ENCODE assay signal across 25 cellular contexts in the genomic region with DNA sequence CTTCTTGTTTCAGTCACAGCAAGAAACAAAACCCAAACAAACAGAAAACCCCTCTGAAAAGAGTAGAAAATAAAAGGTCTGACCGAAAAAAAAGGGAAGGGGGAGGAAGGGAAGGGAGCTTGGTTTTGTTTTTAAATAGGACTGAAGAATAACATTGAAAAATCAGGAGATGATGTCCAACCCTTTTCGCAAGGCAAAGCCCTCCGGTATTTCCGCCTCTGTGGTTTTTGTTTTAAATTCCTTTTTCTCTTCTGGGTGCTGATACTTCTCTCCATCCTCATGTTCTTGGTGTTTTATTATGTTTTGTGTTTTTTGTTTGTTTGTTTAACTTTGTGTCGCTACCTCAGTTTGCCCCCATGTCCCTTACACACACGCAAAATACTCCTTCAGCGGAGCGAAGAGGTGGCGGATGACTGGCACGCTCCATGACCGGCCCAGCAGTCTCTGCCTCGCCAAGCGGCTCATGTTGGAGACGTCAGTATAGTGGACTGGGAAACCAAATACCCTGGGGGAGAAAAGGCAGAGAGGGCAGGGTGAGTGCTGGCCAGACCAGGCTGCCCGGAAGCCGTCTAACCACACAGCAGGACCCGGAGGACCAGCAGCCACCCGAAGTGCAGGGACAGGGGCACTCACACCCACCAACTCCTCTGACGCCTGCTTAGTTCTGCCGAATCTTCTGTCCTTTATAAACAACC.
DNase-seq lines count a peak whose midpoint lies in the region; ATAC-seq, FAIRE-seq and TF ChIP-seq lines count a peak whose summit lies in the region.
"Had no signal": no experiment of that assay in that cellular context is flagged by ENCODE, and none has a peak within 500 bp of the region (broad histone marks: within the 10 kb centered on the region; RNA-seq: fewer than 3 reads in every experiment).

No MANE protein-coding gene starts in this region.

- DNase-seq in activated naive CD4-positive, alpha-beta T cell treated with anti-CD3 and anti-CD28 coated beads, Interleukin-2, amount 50 U/mL, for 72 hours (ENCODE audit: low spot score in 2 of 2): no peak
- DNase-seq in activated naive CD4-positive, alpha-beta T cell treated with anti-CD3 and anti-CD28 coated beads, Interleukin-2, amount 50 U/mL, for 16 hours: no peak
- DNase-seq in GM12878 (ENCODE audit: low read depth, low spot score) (no peak), stromal cell of bone marrow (ENCODE audit: low read depth) (peak; percentile 38), mesenteric fat pad (ENCODE audit: low spot score) (no peak), RKO (ENCODE audit: low spot score) (no peak)
- DNase-seq: activated CD4-positive, alpha-beta T cell treated with anti-CD3 and anti-CD28 coated beads for 48 hours; activated CD8-positive, alpha-beta memory T cell treated with anti-CD3 and anti-CD28 coated beads for 24 hours; activated naive CD4-positive, alpha-beta T cell treated with anti-CD3 and anti-CD28 coated beads for 36 hours; activated T-cell treated with anti-CD3 and anti-CD28 coated beads, Interleukin-2, amount 50 U/mL, for 1 hour; cerebellar nuclear complex; effector memory CD4-positive, alpha-beta T cell; IMR-90; left colon; NCI-H1694; NCI-H510A; stimulated activated naive CD8-positive, alpha-beta T cell treated with anti-CD3 and anti-CD28 coated beads, Interleukin-15, amount 100 ng/mL, for 72 hours had no signal

- RAD21 ChIA-PET in GM12878 (lab: Charles Lee; ENCODE audit: unreplicated experiment): no interaction called here

- no peaks in the 10 kb centered on the region for H4K20me1 ChIP-seq in GM12878 (ENCODE audit: control insufficient read depth, insufficient read depth)

- ATAC-seq in activated naive CD4-positive, alpha-beta T cell treated with anti-CD3 and anti-CD28 coated beads, Interleukin-2, amount 50 U/mL, for 72 hours: no peak
- ATAC-seq in GM12878: no peak
- no peak for ATAC-seq in GM18858 (IDR thresholded peaks at IDR 0.05; ENCODE audit: unreplicated experiment)
- ATAC-seq: esophagus mucosa; left colon; stimulated activated naive CD8-positive, alpha-beta T cell treated with anti-CD3 and anti-CD28 coated beads, Interleukin-15, amount 100 ng/mL, for 72 hours had no signal

- H3K4me1 ChIP-seq in GM12878 (ENCODE audit: control insufficient read depth, insufficient read depth, low read length): peaks cover 1% of the 10 kb centered on the region; the same call in 1 of the 2 replicates

- no peaks in the 10 kb centered on the region for H3K9me3 Mint-ChIP-seq in activated naive CD4-positive, alpha-beta T cell treated with anti-CD3 and anti-CD28 coated beads, Interleukin-2, amount 50 U/mL, for 72 hours
- H3K9me3 Mint-ChIP-seq: activated naive CD4-positive, alpha-beta T cell treated with anti-CD3 and anti-CD28 coated beads for 36 hours; stimulated activated naive CD8-positive, alpha-beta T cell treated with anti-CD3 and anti-CD28 coated beads, Interleukin-15, amount 100 ng/mL, for 72 hours; T-helper 2 cell treated with Interferon-gamma antibody and Interleukin-4, amounts not matched to agents 5 μg/mL and 100 μg/mL, for 36 hours; type B pancreatic cell had no signal

- FAIRE-seq in GM12878 (lab: Jason Lieb, UNC): no peak
- FAIRE-seq: frontal cortex, G401.6 had no signal

- SMC1A ChIA-PET in GM12878 (lab: Charles Lee; ENCODE audit: uncharacterized antibody, unreplicated experiment): no interaction called here

- H3K36me3 ChIP-seq in GM12878 (ENCODE audit: control insufficient read depth in 2 of 2, insufficient read depth in 2 of 2, low read length in 1 of 2): peaks cover 9 to 30% of the 10 kb centered on the region in 2 experiments; a peak in 3 of 4 replicates
- H3K36me3 ChIP-seq: HAP-1 had no signal

- TF ChIP-seq POLR2A in GM12878 (IDR thresholded peaks at IDR 0.05; ENCODE audit: low read depth, low read length): no peak

- H3K27me3 ChIP-seq in GM12878 (replicated peaks in 1 of 2; ENCODE audit: control insufficient read depth in 2 of 2, insufficient read depth in 2 of 2, low read length in 1 of 2) (no peaks in the 10 kb centered on the region), layer of hippocampus (ENCODE audit: control insufficient read depth, insufficient read depth, low read length) (no peaks in the 10 kb centered on the region)

- H3K4me3 ChIP-seq in GM12878: no peak overlapping the region
- H3K4me3 ChIP-seq: HAP-1 had no signal

- WGBS in GM12878 (ENCODE audit: insufficient coverage, insufficient replicate concordance, low lambda C conversion rate, missing lambda C conversion rate): 89% methylated on average over 20 of the region's 20 CpGs

- CTCF ChIA-PET in GM12878 (lab: Yijun Ruan, JAX): interaction anchor here (0.7 kb wide), 1 partner anchor 8 kb away, joined by 3 read pairs; no protein-coding TSS in a partner anchor

- H3K27ac ChIP-seq in GM12878 (ENCODE audit: control insufficient read depth, insufficient read depth) (no peak overlapping the region), layer of hippocampus (ENCODE audit: low read depth, low read length) (peak overlapping the region; percentile 23)

- H3K9ac ChIP-seq in GM12878 (ENCODE audit: control insufficient read depth, insufficient read depth, low read length): no peak overlapping the region

- H3K4me2 ChIP-seq in GM12878 (ENCODE audit: control insufficient read depth, insufficient read depth): no peak overlapping the region

- H3K9me3 ChIP-seq in GM12878 (replicated peaks; ENCODE audit: control insufficient read depth, insufficient read depth, low read length): no peaks in the 10 kb centered on the region
- H3K9me3 ChIP-seq: HAP-1 had no signal

- POLR2A ChIA-PET in GM12878 (lab: Charles Lee): no interaction called here

- no peak overlapping the region for H2AFZ ChIP-seq in GM12878 (ENCODE audit: control insufficient read depth, low read depth, low read length)

- TF ChIP-seq CTCF in GM12878 (IDR thresholded peaks at IDR 0.05 in 2 of 3, conservative IDR thresholded peaks at IDR 0.05 in 1 of 3; ENCODE audit: control insufficient read depth in 2 of 3, extremely low read depth in 1 of 3, insufficient read depth in 1 of 3, low read depth in 3 of 3, low read length in 3 of 3): no peak

- BruUV-seq in GM12878 (replicated peaks; lab: Mats Ljungman, UMichigan): TSS peak; percentile 56

- H3K27ac Mint-ChIP-seq in activated naive CD4-positive, alpha-beta T cell treated with anti-CD3 and anti-CD28 coated beads, Interleukin-2, amount 50 U/mL, for 72 hours: peak overlapping the region; percentile 46 to 61
- H3K27ac Mint-ChIP-seq: activated naive CD4-positive, alpha-beta T cell treated with anti-CD3 and anti-CD28 coated beads for 36 hours; T-helper 2 cell treated with Interferon-gamma antibody and Interleukin-4, amounts not matched to agents 5 μg/mL and 100 μg/mL, for 36 hours; type B pancreatic cell had no signal

- peaks cover 0 to 17% of the 10 kb centered on the region in 2 donors for H3K36me3 Mint-ChIP-seq in activated naive CD4-positive, alpha-beta T cell treated with anti-CD3 and anti-CD28 coated beads, Interleukin-2, amount 50 U/mL, for 72 hours

- no peak for TF ChIP-seq EP300 in GM12878 (IDR thresholded peaks at IDR 0.05; ENCODE audit: borderline replicate concordance in 1 of 2, control insufficient read depth in 1 of 2, low read depth in 2 of 2, low read length in 2 of 2)

- in situ Hi-C loops in GM12878 (cut with MboI): no loop called here

- H3K79me2 ChIP-seq in GM12878 (ENCODE audit: control insufficient read depth, insufficient read depth, low read length): no peaks in the 10 kb centered on the region

- TF ChIP-seq RAD21 in GM12878 (IDR thresholded peaks at IDR 0.05; ENCODE audit: insufficient read depth, low read depth, low read length): no peak

- intact Hi-C loops in GM12878 (cut with micrococcal nuclease; ENCODE audit: unreplicated experiment): no loop called here

TF ChIP-seq in GM12878, 131 proteins besides CTCF, POLR2A, EP300 and RAD21:
- TF ChIP-seq CBX5 (IDR thresholded peaks at IDR 0.05; ENCODE audit: low read depth): no peak
- TF ChIP-seq TBL1XR1 (IDR thresholded peaks at IDR 0.05; ENCODE audit: low read depth, low read length): no peak
- TF ChIP-seq TCF3 (IDR thresholded peaks at IDR 0.05; ENCODE audit: borderline replicate concordance, insufficient read depth, low read depth, low read length): no peak
- TF ChIP-seq MYB (IDR thresholded peaks at IDR 0.05; ENCODE audit: borderline replicate concordance, low read depth, low read length): no peak
- TF ChIP-seq IKZF2 (IDR thresholded peaks at IDR 0.05): no peak
- no peak for TF ChIP-seq NBN (IDR thresholded peaks at IDR 0.05)
- no peak for TF ChIP-seq NR2F1 (conservative IDR thresholded peaks at IDR 0.05)
- TF ChIP-seq SMARCA5 (IDR thresholded peaks at IDR 0.05): no peak
